Comparison of ENCODE assay signal across 8 cellular contexts in genomic region chr6:73209117-73209516, GRCh38. TPM values are rescaled to one million over a fixed set of nuclear protein-coding genes. Genes with fewer than 3 reads are reported as not detected.
"Had no signal": no experiment of that assay in that cellular context is flagged by ENCODE, and none has a peak within 500 bp of the region (broad histone marks: within the 10 kb centered on the region; RNA-seq: fewer than 3 reads in every experiment).

No MANE protein-coding gene starts in this region.

- H3K27ac Mint-ChIP-seq: HFFc6 had no signal

- H3K4me3 Mint-ChIP-seq: HFFc6 had no signal

- H3K9me3 Mint-ChIP-seq: HFFc6 had no signal

- DNase-seq: GM23248, GOT3, H7, HFFc6, IMR-90 had no signal

- ATAC-seq: HCT116 had no signal

RNA-seq across cellular contexts. Expression of gene KHDC1L, which starts 16.2 kb away (rescaled TPM):
- total RNA-seq: GM23248, H4, HT-29 had no signal

RNA-seq across cellular contexts. Expression of gene KHDC1, which starts 53.9 kb away (rescaled TPM):
- total RNA-seq: HT-29 had no signal
